In genomic region chr5:82018462-82018861, GRCh38 we compare ENCODE assay signal across 13 cellular contexts. TPM values are rescaled to one million over a fixed set of nuclear protein-coding genes. Genes with fewer than 3 reads are reported as not detected.
A peak's percentile ranks its signal among the peaks of the same experiment; 100 is the strongest.
DNase-seq lines count a peak whose midpoint lies in the region; ATAC-seq and TF ChIP-seq lines count a peak whose summit lies in the region.
"Had no signal": no experiment of that assay in that cellular context is flagged by ENCODE, and none has a peak within 500 bp of the region (broad histone marks: within the 10 kb centered on the region; RNA-seq: fewer than 3 reads in every experiment).

No MANE protein-coding gene starts in this region.

- no peak overlapping the region for H3K4me3 ChIP-seq in astrocyte of the spinal cord (ENCODE audit: low read depth, low read length)

- DNase-seq in GF-D8 (lab: John Stamatoyannopoulos, UW) = peak; percentile 74
- DNase-seq in NCI-H460 (ENCODE audit: extremely low read depth, low read depth) = peak; percentile 1
- DNase-seq in astrocyte of the spinal cord (ENCODE audit: low read depth, low spot score) = peak; percentile 25
- DNase-seq in myocyte (ENCODE audit: low read depth) = peak; percentile 83
- DNase-seq in NCI-H1105 treated with DMSO at 0.1 percent for 48 hours (lab: John Stamatoyannopoulos, UW) = no peak
- no peak for DNase-seq in activated CD4-positive, alpha-beta T cell treated with anti-CD3 and anti-CD28 coated beads, Interleukin-2, amount 50 U/mL, for 4 hours
- DNase-seq in GM20000 (ENCODE audit: low spot score) = no peak
- DNase-seq: activated naive CD4-positive, alpha-beta T cell treated with anti-CD3 and anti-CD28 coated beads for 36 hours; DMS79; NCI-H1436; small intestine had no signal

- in situ Hi-C loops in astrocyte of the spinal cord (cut with HindIII; ENCODE audit: low sequenced_read_pairs) = no loop called here

- ATAC-seq in GM21367 (IDR thresholded peaks at IDR 0.05; ENCODE audit: unreplicated experiment) = no peak
- ATAC-seq: stimulated activated memory B cell treated with anti-CD40 and anti-IgM and Interleukin-4, amounts not matched to agents 10 μg/mL and 1 μg/mL and 100 μg/mL, for 72 hours had no signal

- TF ChIP-seq CTCF in astrocyte of the spinal cord (IDR thresholded peaks at IDR 0.05; ENCODE audit: low read depth, low read length) (no peak), GM20000 (IDR thresholded peaks at IDR 0.05; ENCODE audit: extremely low read depth, missing control alignments) (no peak)

RNA-seq across cellular contexts. Expression of gene ATG10, which starts 46.6 kb away (rescaled TPM):
- 9.0 and 11.0 TPM in 2 replicates for total RNA-seq in NCI-H460 (2014; rRNA removed; shearing (Covaris generic))
- polyA plus RNA-seq in NCI-H460 (2014; cell fraction: nucleus; rRNA removed) = 2.0 and 8.0 TPM in 2 replicates
- 8.2 and 10.7 TPM in 2 replicates for total RNA-seq in myocyte
- polyA plus RNA-seq in myocyte (2012) = 9.0 TPM

Comparison
In these comparisons a context has a peak if more than half of its experiments do, and no peak if none do; other contexts are left out.
1. DNase-seq: peak in GF-D8 (single experiment), NCI-H460 (single experiment), astrocyte of the spinal cord (single experiment) and myocyte (single experiment); none in NCI-H1105 treated with DMSO at 0.1 percent for 48 hours (single experiment), activated CD4-positive, alpha-beta T cell treated with anti-CD3 and anti-CD28 coated beads, Interleukin-2, amount 50 U/mL, for 4 hours (0 of 2) and GM20000 (single experiment).